In genomic region chr2:128315829-128316776, GRCh38 we compare ENCODE assay signal across 8 cellular contexts. TPM values are rescaled to one million over a fixed set of nuclear protein-coding genes. Genes with fewer than 3 reads are reported as not detected.
DNase-seq lines count a peak whose midpoint lies in the region; ATAC-seq and TF ChIP-seq lines count a peak whose summit lies in the region.

No MANE protein-coding gene starts in this region.

- no peaks in the 10 kb centered on the region for H3K36me3 ChIP-seq in PC-3 (ENCODE audit: low read depth, low read length)
- H3K36me3 ChIP-seq in ectodermal cell (ENCODE audit: control insufficient read depth, insufficient read depth, low read length) = no peaks in the 10 kb centered on the region
- peaks cover 12% of the 10 kb centered on the region for H3K36me3 ChIP-seq in mesodermal cell (ENCODE audit: control insufficient read depth, insufficient read depth, low read length)

- H3K9me2 ChIP-seq in PC-3 (replicated peaks; ENCODE audit: low read length) = no peaks in the 10 kb centered on the region

- intact Hi-C loops in PC-3 (cut with micrococcal nuclease) = no loop called here

- no peak overlapping the region for H2AFZ ChIP-seq in PC-3 (ENCODE audit: low read length)

- TF ChIP-seq CTCF in PC-3 (conservative IDR thresholded peaks at IDR 0.05; ENCODE audit: low read depth, low read length) = no peak

- H3K4me1 ChIP-seq in PC-3 (ENCODE audit: insufficient read depth, low read length) = peaks cover 8% of the 10 kb centered on the region; the same call in 1 of the 2 replicates
- H3K4me1 ChIP-seq in ectodermal cell (ENCODE audit: control insufficient read depth, insufficient read depth, low read length) = peaks cover 20% of the 10 kb centered on the region
- peaks cover 14% of the 10 kb centered on the region for H3K4me1 ChIP-seq in mesodermal cell (ENCODE audit: control insufficient read depth, insufficient read depth, low read length, poor library complexity, severe bottlenecking)

- POLR2A ChIA-PET in PC-3 (lab: Charles Lee; ENCODE audit: unreplicated experiment) = no interaction called here

- H3K9ac ChIP-seq in PC-3 (ENCODE audit: low read length) = no peak overlapping the region

- H3K9me3 ChIP-seq in PC-3 (ENCODE audit: low read length) (no peaks in the 10 kb centered on the region), ectodermal cell (ENCODE audit: control insufficient read depth, low read length) (no peaks in the 10 kb centered on the region), mesodermal cell (ENCODE audit: control insufficient read depth, low read length) (no peaks in the 10 kb centered on the region)

- 80 to 82% methylated on average over 20 of the region's 20 CpGs for WGBS in ectodermal cell, 2 experiments
- 89 to 90% methylated on average over 17 to 20 of the region's 20 CpGs for WGBS in mesodermal cell (ENCODE audit: insufficient coverage in 2 of 2), 2 experiments

- H3K4me2 ChIP-seq in PC-3 (ENCODE audit: low read length) = peak overlapping the region; percentile 100

- ATAC-seq in PC-3 (no peak), GM18907 (IDR thresholded peaks at IDR 0.05; ENCODE audit: unreplicated experiment) (no peak)

- H3F3A ChIP-seq in PC-3 (ENCODE audit: low read length, unreplicated experiment) = no peaks in the 10 kb centered on the region

- DNase-seq in D341Med (ENCODE audit: low spot score) (peak; percentile 18), PC-3 (no peak), NCI-H345 (lab: John Stamatoyannopoulos, UW) (no peak), inferior parietal cortex (ENCODE audit: extremely low spot score) (no peak)
- no peak for DNase-seq in effector CD4-positive, alpha-beta T cell

- H3K79me2 ChIP-seq in PC-3 (ENCODE audit: low read length) = peaks cover 66% of the 10 kb centered on the region

- no TSS peak for BruUV-seq in PC-3 (replicated peaks; lab: Mats Ljungman, UMichigan)

- H3K27me3 ChIP-seq in PC-3 (ENCODE audit: low read length) (no peaks in the 10 kb centered on the region), ectodermal cell (ENCODE audit: control insufficient read depth, insufficient read depth, low read length, poor library complexity, severe bottlenecking) (peaks cover 36% of the 10 kb centered on the region)

- H3K27ac ChIP-seq in PC-3 (ENCODE audit: low read length) = no peak overlapping the region
- H3K27ac ChIP-seq in ectodermal cell (ENCODE audit: insufficient read depth, low read depth, low read length, poor library complexity, severe bottlenecking) = no peak overlapping the region
- H3K27ac ChIP-seq in mesodermal cell (ENCODE audit: low read depth, low read length, severe bottlenecking) = no peak overlapping the region

- CTCF ChIA-PET in PC-3 (lab: Charles Lee) = no interaction called here

- H3K4me3 ChIP-seq in PC-3 (ENCODE audit: low read length) = peak overlapping the region; percentile 91
- H3K4me3 ChIP-seq in ectodermal cell (ENCODE audit: insufficient read depth, low read depth, low read length) = peak overlapping the region; percentile 72
- H3K4me3 ChIP-seq in mesodermal cell (ENCODE audit: extremely low read depth, insufficient read depth, low read length, poor library complexity, severe bottlenecking) = peak overlapping the region; percentile 57

- H4K20me1 ChIP-seq in PC-3 (ENCODE audit: low read length) = peaks cover 30% of the 10 kb centered on the region

RNA-seq across cellular contexts. Expression of gene HS6ST1, which starts 2.6 kb away (rescaled TPM):
- 21.5 and 25.6 TPM in 2 replicates for total RNA-seq in PC-3 (2014; rRNA removed)
- 43.1 TPM for polyA plus RNA-seq in ectodermal cell (2013, experiment 1 of 4)
- polyA plus RNA-seq in ectodermal cell (2013, experiment 2 of 4) = 51.7 TPM
- 37.5 TPM for polyA plus RNA-seq in ectodermal cell (2013, experiment 3 of 4)
- 42.6 TPM for polyA plus RNA-seq in ectodermal cell (2013, experiment 4 of 4)
- polyA plus RNA-seq in mesodermal cell (2013, experiment 1 of 2) = 22.0 TPM
- 18.4 TPM for polyA plus RNA-seq in mesodermal cell (2013, experiment 2 of 2)
